8 cellular contexts compared by ENCODE assay signal in genomic region chrX:129931411-129932136, GRCh38. TPM values are rescaled to one million over a fixed set of nuclear protein-coding genes. Genes with fewer than 3 reads are reported as not detected.
DNase-seq lines count a peak whose midpoint lies in the region; TF ChIP-seq lines count a peak whose summit lies in the region.

No MANE protein-coding gene starts in this region.

- H3K36me3 ChIP-seq in H7 (replicated peaks; ENCODE audit: control insufficient read depth, insufficient read depth, low read length) = peaks cover 15% of the 10 kb centered on the region

- DNase-seq in GM03348 (ENCODE audit: low spot score) (peak; percentile 95), H7 (peak; percentile 97), LoVo (ENCODE audit: low spot score) (peak; percentile 49), T-helper 1 cell (peak; percentile 35 to 88 (median 43)), astrocyte of the spinal cord (ENCODE audit: low read depth, low spot score) (peak; percentile 94), hippocampal formation (lab: John Stamatoyannopoulos, UW) (peak; percentile 77 to 88), putamen (ENCODE audit: low spot score) (peak; percentile 92), KG1 (lab: John Stamatoyannopoulos, UW) (no peak)

- peaks cover 39% of the 10 kb centered on the region for H3K27me3 ChIP-seq in H7 (ENCODE audit: control insufficient read depth, insufficient read depth, low read length)

- H3K4me3 ChIP-seq in H7 (ENCODE audit: insufficient read depth, low read depth, low read length) (peak overlapping the region; percentile 78), astrocyte of the spinal cord (ENCODE audit: low read depth, low read length) (peak overlapping the region; percentile 60)

- in situ Hi-C loops in astrocyte of the spinal cord (cut with HindIII; ENCODE audit: low sequenced_read_pairs) = no loop called here

- TF ChIP-seq CTCF in astrocyte of the spinal cord (IDR thresholded peaks at IDR 0.05; ENCODE audit: low read depth, low read length) = no peak

RNA-seq across cellular contexts. Expression of gene UTP14A, which starts 25.6 kb away (rescaled TPM):
- 16.2 and 16.3 TPM in 2 replicates for total RNA-seq in H7 (2014; rRNA removed; shearing (Covaris generic))

RNA-seq across cellular contexts. Expression of gene BCORL1, which starts 50.9 kb away (rescaled TPM):
- total RNA-seq in H7 (2014; rRNA removed; shearing (Covaris generic)) = 2.4 and 2.5 TPM in 2 replicates
